Comparison of ENCODE assay signal across 1 cellular context in genomic region chr6:35905841-35906498, GRCh38.
A peak's percentile ranks its signal among the peaks of the same experiment; 100 is the strongest.
TF ChIP-seq lines count a peak whose summit lies in the region.

No MANE protein-coding gene starts in this region.

TF ChIP-seq in HEK293, 187 proteins besides CTCF, POLR2A, EP300 and RAD21 (continued from another document):
- TF ChIP-seq ZNF280C (tag by site-specific recombination; IDR thresholded peaks at IDR 0.05): no peak
- no peak for TF ChIP-seq ZNF404 (tag by site-specific recombination; IDR thresholded peaks at IDR 0.05)
- TF ChIP-seq ZNF362 (tag by site-specific recombination; IDR thresholded peaks at IDR 0.05): peak; percentile 53; the same call in 1 of the 2 replicates
- no peak for TF ChIP-seq ZNF560 (tag by site-specific recombination; IDR thresholded peaks at IDR 0.05; ENCODE audit: borderline replicate concordance)
- no peak for TF ChIP-seq KLF7 (tag by site-specific recombination; IDR thresholded peaks at IDR 0.05; ENCODE audit: borderline replicate concordance)
- TF ChIP-seq SP3 (tag by site-specific recombination; IDR thresholded peaks at IDR 0.05): no peak
- no peak for TF ChIP-seq ZNF37A (tag by site-specific recombination; IDR thresholded peaks at IDR 0.05)
- no peak for TF ChIP-seq KLF16 (tag by site-specific recombination; IDR thresholded peaks at IDR 0.05)
- no peak for TF ChIP-seq ZNF148 (tag by site-specific recombination; IDR thresholded peaks at IDR 0.05; ENCODE audit: borderline replicate concordance)
- no peak for TF ChIP-seq ZNF302 (tag by site-specific recombination; IDR thresholded peaks at IDR 0.05; ENCODE audit: low read depth)
- no peak for TF ChIP-seq ZSCAN23 (tag by site-specific recombination; IDR thresholded peaks at IDR 0.05)
- peak; percentile 67; the same call in 1 of the 2 replicates for TF ChIP-seq ZNF600 (tag by site-specific recombination; IDR thresholded peaks at IDR 0.05)
- TF ChIP-seq ZNF571 (tag by site-specific recombination; IDR thresholded peaks at IDR 0.05): no peak
- TF ChIP-seq RBAK (tag by site-specific recombination; IDR thresholded peaks at IDR 0.05): no peak
- no peak for TF ChIP-seq ZFP41 (tag by site-specific recombination; IDR thresholded peaks at IDR 0.05; ENCODE audit: borderline replicate concordance)
- no peak for TF ChIP-seq ZNF670 (tag by site-specific recombination; IDR thresholded peaks at IDR 0.05; ENCODE audit: low read depth)
- TF ChIP-seq ZNF501 (tag by site-specific recombination; IDR thresholded peaks at IDR 0.05): no peak
- TF ChIP-seq YY2 (tag by site-specific recombination; IDR thresholded peaks at IDR 0.05): no peak
- no peak for TF ChIP-seq ZBTB20 (tag by site-specific recombination; IDR thresholded peaks at IDR 0.05)
- TF ChIP-seq OVOL3 (tag by site-specific recombination; IDR thresholded peaks at IDR 0.05): no peak
- no peak for TF ChIP-seq ZNF529 (tag by site-specific recombination; IDR thresholded peaks at IDR 0.05; ENCODE audit: insufficient replicate concordance)
- no peak for TF ChIP-seq ZNF664 (tag by site-specific recombination; IDR thresholded peaks at IDR 0.05)
- TF ChIP-seq SETDB1 (IDR thresholded peaks at IDR 0.05; ENCODE audit: insufficient read length, low read length): peak; percentile 34
- TF ChIP-seq ZNF830 (tag by site-specific recombination; IDR thresholded peaks at IDR 0.05; ENCODE audit: low read depth): no peak
- TF ChIP-seq ZBTB48 (tag by site-specific recombination; IDR thresholded peaks at IDR 0.05): no peak
- TF ChIP-seq ZNF274 (IDR thresholded peaks at IDR 0.05; ENCODE audit: low read length): no peak
- TF ChIP-seq ZNF274 (tag by site-specific recombination; IDR thresholded peaks at IDR 0.05; ENCODE audit: borderline replicate concordance): no peak
- no peak for TF ChIP-seq HOXD13 (CRISPR knock-in tag; IDR thresholded peaks at IDR 0.05; ENCODE audit: borderline replicate concordance)
- TF ChIP-seq ZBTB26 (tag by site-specific recombination; optimal IDR thresholded peaks at IDR 0.05): no peak
- no peak for TF ChIP-seq ZNF311 (tag by site-specific recombination; IDR thresholded peaks at IDR 0.05; ENCODE audit: borderline replicate concordance)
- TF ChIP-seq GFI1B (tag by site-specific recombination; IDR thresholded peaks at IDR 0.05): no peak
- 0 out of 2 replicates have a peak, but pooled peaks have one; percentile 18 for TF ChIP-seq ZNF843 (tag by site-specific recombination; IDR thresholded peaks at IDR 0.05)
- TF ChIP-seq ZNF530 (tag by site-specific recombination; IDR thresholded peaks at IDR 0.05; ENCODE audit: low read depth): no peak
- no peak for TF ChIP-seq ZNF280D (tag by site-specific recombination; IDR thresholded peaks at IDR 0.05)
- no peak for TF ChIP-seq ZNF423 (tag by site-specific recombination; IDR thresholded peaks at IDR 0.05)
- no peak for TF ChIP-seq ZIC2 (tag by site-specific recombination; IDR thresholded peaks at IDR 0.05)
- TF ChIP-seq SCRT1 (tag by site-specific recombination; IDR thresholded peaks at IDR 0.05; ENCODE audit: borderline replicate concordance): no peak
- no peak for TF ChIP-seq KLF9 (tag by site-specific recombination; IDR thresholded peaks at IDR 0.05; ENCODE audit: low read depth)
- no peak for TF ChIP-seq BCL11B (tag by site-specific recombination; IDR thresholded peaks at IDR 0.05; ENCODE audit: low read depth)
- no peak for TF ChIP-seq PRDM10 (tag by site-specific recombination; IDR thresholded peaks at IDR 0.05)
- TF ChIP-seq ZNF335 (tag by site-specific recombination; conservative IDR thresholded peaks at IDR 0.05): no peak
- TF ChIP-seq FEZF1 (tag by site-specific recombination; IDR thresholded peaks at IDR 0.05): peak; percentile 54
- 0 out of 2 replicates have a peak, but pooled peaks have one; percentile 17 for TF ChIP-seq ZEB2 (tag by site-specific recombination; IDR thresholded peaks at IDR 0.05)
- peak; percentile 43 for TF ChIP-seq OSR2 (tag by site-specific recombination; IDR thresholded peaks at IDR 0.05)
- no peak for TF ChIP-seq ZNF146 (tag by site-specific recombination; IDR thresholded peaks at IDR 0.05)
- TF ChIP-seq SCRT2 (tag by site-specific recombination; IDR thresholded peaks at IDR 0.05): no peak
- TF ChIP-seq WT1 (tag by site-specific recombination; IDR thresholded peaks at IDR 0.05): no peak
- TF ChIP-seq ZNF433 (tag by site-specific recombination; IDR thresholded peaks at IDR 0.05; ENCODE audit: low read depth): no peak
- no peak for TF ChIP-seq ZNF654 (tag by site-specific recombination; IDR thresholded peaks at IDR 0.05; ENCODE audit: low read depth)
- TF ChIP-seq ZNF354C (tag by site-specific recombination; IDR thresholded peaks at IDR 0.05; ENCODE audit: borderline replicate concordance, low read depth): no peak
- no peak for TF ChIP-seq ZXDB (tag by site-specific recombination; IDR thresholded peaks at IDR 0.05)
- no peak for TF ChIP-seq ZNF211 (tag by site-specific recombination; IDR thresholded peaks at IDR 0.05; ENCODE audit: low read depth)
- TF ChIP-seq ZFP37 (tag by site-specific recombination; IDR thresholded peaks at IDR 0.05): no peak
- TF ChIP-seq HOXA7 (CRISPR knock-in tag; IDR thresholded peaks at IDR 0.05; ENCODE audit: borderline replicate concordance): no peak
